Comparison of ENCODE assay signal across 17 cellular contexts in genomic region chr5:53937467-53937866, GRCh38.
DNase-seq lines count a peak whose midpoint lies in the region; ATAC-seq, FAIRE-seq and TF ChIP-seq lines count a peak whose summit lies in the region.
"Had no signal": no experiment of that assay in that cellular context is flagged by ENCODE, and none has a peak within 500 bp of the region (broad histone marks: within the 10 kb centered on the region; RNA-seq: fewer than 3 reads in every experiment).

No MANE protein-coding gene starts in this region.

- BruUV-seq in HepG2 (replicated peaks; lab: Mats Ljungman, UMichigan), result no TSS peak

- POLR2A ChIA-PET in HepG2 (lab: Yijun Ruan, JAX), result no interaction called here

- peak overlapping the region in 1 of 3 donors; percentile 5 for H3K27ac ChIP-seq in right lobe of liver
- no peak overlapping the region for H3K27ac ChIP-seq in HepG2 (ENCODE audit: extremely low read length, insufficient read depth, low read length)
- H3K27ac ChIP-seq in coronary artery, result no peak overlapping the region
- H3K27ac ChIP-seq: GM23248 had no signal

- no peak for TF ChIP-seq RAD21 in HepG2 (CRISPR knock-in tag; IDR thresholded peaks at IDR 0.05)

- DNase-seq in right lobe of liver (no peak), HepG2 (ENCODE audit: low spot score) (no peak), coronary artery (ENCODE audit: low spot score) (no peak), COLO668 (lab: John Stamatoyannopoulos, UW; ENCODE audit: unreplicated experiment) (no peak)
- DNase-seq: C1 segment of cervical spinal cord; Caco-2; CD4-positive, alpha-beta memory T cell; DMS153; DND-41; GM23248; H7; HCEC 1CT had no signal

- H3K4me1 Mint-ChIP-seq in nephron, result peaks cover 31% of the 10 kb centered on the region
- H3K4me1 Mint-ChIP-seq: CD4-positive, alpha-beta memory T cell had no signal

- no peak overlapping the region for H3K4me3 Mint-ChIP-seq in nephron
- H3K4me3 Mint-ChIP-seq: CD4-positive, alpha-beta memory T cell had no signal

- no peaks in the 10 kb centered on the region for H3K27me3 Mint-ChIP-seq in nephron (ENCODE audit: low read depth)
- H3K27me3 Mint-ChIP-seq: CD4-positive, alpha-beta memory T cell had no signal

- H3K36me3 ChIP-seq in right lobe of liver (no peaks in the 10 kb centered on the region), HepG2 (replicated peaks in 1 of 2; ENCODE audit: control insufficient read depth in 1 of 2, insufficient read depth in 2 of 2, low read length in 2 of 2) (no peaks in the 10 kb centered on the region)

- TF ChIP-seq EP300 in HepG2 (IDR thresholded peaks at IDR 0.05; ENCODE audit: low read depth in 2 of 2, low read length in 2 of 2), result no peak
- TF ChIP-seq EP300 in HepG2 (CRISPR knock-in tag; IDR thresholded peaks at IDR 0.05; ENCODE audit: borderline replicate concordance), result no peak

- CTCF ChIA-PET in HepG2 (lab: Yijun Ruan, JAX; ENCODE audit: low intra/inter-chr PET ratio, low total read pairs), result no interaction called here

- WGBS in right lobe of liver (ENCODE audit: insufficient coverage, low coverage, low lambda C conversion rate, missing lambda C conversion rate), result 50% methylated on average over 2 of the region's 2 CpGs
- WGBS in HepG2 (ENCODE audit: low lambda C conversion rate), result 78% methylated on average over 2 of the region's 2 CpGs

- intact Hi-C loops in right lobe of liver (cut with DNase I) (no loop called here), HepG2 (cut with micrococcal nuclease; ENCODE audit: unreplicated experiment) (no loop called here)

- H3K4me1 ChIP-seq in right lobe of liver (peaks cover 0 to 22% (median 7%) of the 10 kb centered on the region in 4 donors), HepG2 (ENCODE audit: insufficient read depth, low read length) (no peaks in the 10 kb centered on the region)
- H3K4me1 ChIP-seq: Caco-2 had no signal

- H3K27ac Mint-ChIP-seq in nephron, result peak overlapping the region in 2 of 3 experiments; percentile 93
- H3K27ac Mint-ChIP-seq: CD4-positive, alpha-beta memory T cell had no signal

- H3K36me3 Mint-ChIP-seq in nephron (ENCODE audit: low read depth), result peaks cover 7% of the 10 kb centered on the region

- H3K9me3 Mint-ChIP-seq in nephron, result no peaks in the 10 kb centered on the region
- H3K9me3 Mint-ChIP-seq: CD4-positive, alpha-beta memory T cell had no signal

- no peak for TF ChIP-seq POLR2A in right lobe of liver (IDR thresholded peaks at IDR 0.05)
- no peak for TF ChIP-seq POLR2A in HepG2 (IDR thresholded peaks at IDR 0.05; ENCODE audit: insufficient read depth in 1 of 2, low read depth in 2 of 2, low read length in 2 of 2)

- no peak overlapping the region for H3K4me3 ChIP-seq in right lobe of liver
- no peak overlapping the region for H3K4me3 ChIP-seq in HepG2 (replicated peaks in 1 of 3; ENCODE audit: insufficient read depth in 1 of 3, low read depth in 2 of 3, low read length in 3 of 3)
- H3K4me3 ChIP-seq in coronary artery, result peak overlapping the region; percentile 13
- H3K4me3 ChIP-seq: GM23248 had no signal

- no peak overlapping the region for H2AFZ ChIP-seq in HepG2 (ENCODE audit: low read length)

- H3K79me2 ChIP-seq in HepG2 (ENCODE audit: insufficient read depth, low read length), result no peaks in the 10 kb centered on the region

- H3K9ac ChIP-seq in HepG2 (ENCODE audit: insufficient read depth, low read depth, low read length), result no peak overlapping the region
- H3K9ac ChIP-seq: GM23248 had no signal

- no peak overlapping the region for H3K4me2 ChIP-seq in HepG2 (ENCODE audit: low read depth, low read length)

- in situ Hi-C loops in HepG2 (cut with HindIII; ENCODE audit: extremely low pct_ligation_motif_present, low pct_unique_long_range_greater_than_20kb), result no loop called here

- peak in 3 of 4 donors; percentile 11 to 28 (median 14) for ATAC-seq in right lobe of liver
- ATAC-seq in HepG2, result no peak
- ATAC-seq in GM19324 (IDR thresholded peaks at IDR 0.05; ENCODE audit: low FRiP score, unreplicated experiment), result no peak

- H4K20me1 ChIP-seq in HepG2 (ENCODE audit: insufficient read depth, low read length), result no peaks in the 10 kb centered on the region

- no peak for FAIRE-seq in HepG2 (lab: Jason Lieb, UNC)
- FAIRE-seq: G401.6, GM12892, H1 had no signal

- H3K27me3 ChIP-seq in right lobe of liver (no peaks in the 10 kb centered on the region), HepG2 (ENCODE audit: control insufficient read depth in 1 of 2, insufficient read depth in 2 of 2, low read length in 2 of 2) (no peaks in the 10 kb centered on the region; a peak in 1 of 5 replicates)

- H3K9me3 ChIP-seq in right lobe of liver (no peaks in the 10 kb centered on the region), HepG2 (ENCODE audit: low read length) (no peaks in the 10 kb centered on the region)
- H3K9me3 ChIP-seq: Caco-2 had no signal

- no peak for TF ChIP-seq CTCF in right lobe of liver (IDR thresholded peaks at IDR 0.05)
- no peak for TF ChIP-seq CTCF in HepG2 (CRISPR knock-in tag; IDR thresholded peaks at IDR 0.05)
- no peak for TF ChIP-seq CTCF in coronary artery (IDR thresholded peaks at IDR 0.05)
- no peak for TF ChIP-seq CTCF in nephron (IDR thresholded peaks at IDR 0.05; ENCODE audit: unreplicated experiment in 3 of 3)

TF ChIP-seq in HepG2, 621 proteins besides CTCF, POLR2A, EP300 and RAD21:
- no peak for TF ChIP-seq IKZF5 (CRISPR knock-in tag; IDR thresholded peaks at IDR 0.05)
- no peak for TF ChIP-seq ZNF362 (CRISPR knock-in tag; IDR thresholded peaks at IDR 0.05; ENCODE audit: borderline replicate concordance)
- no peak for TF ChIP-seq BCL6 (CRISPR knock-in tag; IDR thresholded peaks at IDR 0.05)
- TF ChIP-seq ETV6 (CRISPR knock-in tag; conservative IDR thresholded peaks at IDR 0.05), result no peak
- TF ChIP-seq SIN3A (IDR thresholded peaks at IDR 0.05; ENCODE audit: borderline replicate concordance, low read depth, low read length), result no peak
- no peak for TF ChIP-seq HDAC1 (CRISPR knock-in tag; IDR thresholded peaks at IDR 0.05)
- TF ChIP-seq TMF1 (CRISPR knock-in tag; IDR thresholded peaks at IDR 0.05; ENCODE audit: low read depth), result no peak
- TF ChIP-seq EHMT2 (IDR thresholded peaks at IDR 0.05; ENCODE audit: borderline replicate concordance, low read depth, low read length), result no peak
- TF ChIP-seq, protein P1, sequence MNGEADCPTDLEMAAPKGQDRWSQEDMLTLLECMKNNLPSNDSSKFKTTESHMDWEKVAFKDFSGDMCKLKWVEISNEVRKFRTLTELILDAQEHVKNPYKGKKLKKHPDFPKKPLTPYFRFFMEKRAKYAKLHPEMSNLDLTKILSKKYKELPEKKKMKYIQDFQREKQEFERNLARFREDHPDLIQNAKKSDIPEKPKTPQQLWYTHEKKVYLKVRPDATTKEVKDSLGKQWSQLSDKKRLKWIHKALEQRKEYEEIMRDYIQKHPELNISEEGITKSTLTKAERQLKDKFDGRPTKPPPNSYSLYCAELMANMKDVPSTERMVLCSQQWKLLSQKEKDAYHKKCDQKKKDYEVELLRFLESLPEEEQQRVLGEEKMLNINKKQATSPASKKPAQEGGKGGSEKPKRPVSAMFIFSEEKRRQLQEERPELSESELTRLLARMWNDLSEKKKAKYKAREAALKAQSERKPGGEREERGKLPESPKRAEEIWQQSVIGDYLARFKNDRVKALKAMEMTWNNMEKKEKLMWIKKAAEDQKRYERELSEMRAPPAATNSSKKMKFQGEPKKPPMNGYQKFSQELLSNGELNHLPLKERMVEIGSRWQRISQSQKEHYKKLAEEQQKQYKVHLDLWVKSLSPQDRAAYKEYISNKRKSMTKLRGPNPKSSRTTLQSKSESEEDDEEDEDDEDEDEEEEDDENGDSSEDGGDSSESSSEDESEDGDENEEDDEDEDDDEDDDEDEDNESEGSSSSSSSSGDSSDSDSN (CRISPR knock-in tag; IDR thresholded peaks at IDR 0.05), result no peak
- TF ChIP-seq, protein P2, sequence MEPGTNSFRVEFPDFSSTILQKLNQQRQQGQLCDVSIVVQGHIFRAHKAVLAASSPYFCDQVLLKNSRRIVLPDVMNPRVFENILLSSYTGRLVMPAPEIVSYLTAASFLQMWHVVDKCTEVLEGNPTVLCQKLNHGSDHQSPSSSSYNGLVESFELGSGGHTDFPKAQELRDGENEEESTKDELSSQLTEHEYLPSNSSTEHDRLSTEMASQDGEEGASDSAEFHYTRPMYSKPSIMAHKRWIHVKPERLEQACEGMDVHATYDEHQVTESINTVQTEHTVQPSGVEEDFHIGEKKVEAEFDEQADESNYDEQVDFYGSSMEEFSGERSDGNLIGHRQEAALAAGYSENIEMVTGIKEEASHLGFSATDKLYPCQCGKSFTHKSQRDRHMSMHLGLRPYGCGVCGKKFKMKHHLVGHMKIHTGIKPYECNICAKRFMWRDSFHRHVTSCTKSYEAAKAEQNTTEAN (CRISPR knock-in tag; conservative IDR thresholded peaks at IDR 0.05), result no peak
- TF ChIP-seq, protein P3, sequence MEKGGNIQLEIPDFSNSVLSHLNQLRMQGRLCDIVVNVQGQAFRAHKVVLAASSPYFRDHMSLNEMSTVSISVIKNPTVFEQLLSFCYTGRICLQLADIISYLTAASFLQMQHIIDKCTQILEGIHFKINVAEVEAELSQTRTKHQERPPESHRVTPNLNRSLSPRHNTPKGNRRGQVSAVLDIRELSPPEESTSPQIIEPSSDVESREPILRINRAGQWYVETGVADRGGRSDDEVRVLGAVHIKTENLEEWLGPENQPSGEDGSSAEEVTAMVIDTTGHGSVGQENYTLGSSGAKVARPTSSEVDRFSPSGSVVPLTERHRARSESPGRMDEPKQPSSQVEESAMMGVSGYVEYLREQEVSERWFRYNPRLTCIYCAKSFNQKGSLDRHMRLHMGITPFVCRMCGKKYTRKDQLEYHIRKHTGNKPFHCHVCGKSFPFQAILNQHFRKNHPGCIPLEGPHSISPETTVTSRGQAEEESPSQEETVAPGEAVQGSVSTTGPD (CRISPR knock-in tag; IDR thresholded peaks at IDR 0.05), result no peak
TF ChIP-seq in HepG2: peak in this region for 0.

Comparison
In these comparisons a context has a peak if more than half of its experiments do, and no peak if none do; other contexts are left out.
1. ATAC-seq: peak in right lobe of liver (3 of 4); none in HepG2 (single experiment) and GM19324 (single experiment).